Comparison of ENCODE assay signal across 30 cellular contexts in the genomic region with DNA sequence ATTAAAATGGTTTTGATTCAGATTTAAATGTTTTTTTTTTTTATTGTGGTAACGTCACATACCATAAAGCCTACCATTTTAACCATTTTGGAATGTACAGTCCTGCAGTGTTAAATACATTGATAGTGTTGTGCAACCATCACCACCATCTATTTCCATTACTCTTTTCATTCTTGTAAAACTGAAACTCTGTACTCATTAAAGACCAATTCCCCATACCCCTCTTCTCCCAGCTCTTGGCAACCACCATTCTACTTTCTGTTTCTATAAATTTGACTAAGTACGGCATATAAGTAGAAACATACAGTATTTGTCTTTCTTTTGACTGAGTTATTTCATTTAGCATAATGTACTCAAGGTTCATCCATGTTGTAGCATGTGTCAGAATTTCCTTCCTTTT.
DNase-seq lines count a peak whose midpoint lies in the region; ATAC-seq and TF ChIP-seq lines count a peak whose summit lies in the region.
"Had no signal": no experiment of that assay in that cellular context is flagged by ENCODE, and none has a peak within 500 bp of the region (broad histone marks: within the 10 kb centered on the region; RNA-seq: fewer than 3 reads in every experiment).

No MANE protein-coding gene starts in this region.

- no peak overlapping the region for H3K18ac ChIP-seq in IMR-90 (ENCODE audit: low read depth, low read length)

- CTCF ChIA-PET in IMR-90 (lab: Yijun Ruan, JAX), result no interaction called here

- no peaks in the 10 kb centered on the region for H4K20me1 ChIP-seq in IMR-90 (ENCODE audit: insufficient read depth, low read length)

- no peaks in the 10 kb centered on the region for H3K27me3 ChIP-seq in IMR-90 (ENCODE audit: control insufficient read depth, insufficient read depth, low read length)
- no peaks in the 10 kb centered on the region for H3K27me3 ChIP-seq in thyroid gland
- H3K27me3 ChIP-seq: BE2C, hepatocyte, MG63, ovary, upper lobe of left lung had no signal

- H3K56ac ChIP-seq in IMR-90 (ENCODE audit: extremely low read depth, insufficient read depth, low read length), result no peak overlapping the region

- H4K8ac ChIP-seq in IMR-90 (ENCODE audit: low read depth in 2 of 2, low read length in 2 of 2), result no peak overlapping the region

- H3K4me3 ChIP-seq in GM12865 (ENCODE audit: low read depth, low read length) (no peak overlapping the region), IMR-90 (ENCODE audit: insufficient read depth, low read depth, low read length) (no peak overlapping the region), thyroid gland (replicated peaks in 1 of 3) (no peak overlapping the region)
- H3K4me3 ChIP-seq: GM23248, hepatocyte, lung, MG63, mucosa of descending colon, ovary, SK-N-MC, smooth muscle cell, upper lobe of left lung had no signal

- WGBS in IMR-90 (ENCODE audit: extremely low coverage in 2 of 2, insufficient read length in 1 of 2), 2 experiments, result no CpG with 5 or more reads among the region's 2 CpGs
- WGBS in thyroid gland, 2 donors, result 97 to 99% methylated on average over 2 of the region's 2 CpGs

- no peak overlapping the region for H3K4me3 Mint-ChIP-seq in type B pancreatic cell
- H3K4me3 Mint-ChIP-seq: activated CD4-positive, alpha-beta memory T cell treated with anti-CD3 and anti-CD28 coated beads, Interleukin-2, amount 10 ng/mL, durations not matched to agents 7 days and 5 days; central memory CD8-positive, alpha-beta T cell; dendritic cell treated with granulocyte-macrophage colony-stimulating factor and Interleukin-4, amounts not matched to agents 40 ng/mL and 50 ng/mL, for 4 days; HFFc6; nephron progenitor cell had no signal

- no peak overlapping the region for H3K14ac ChIP-seq in IMR-90 (replicated peaks; ENCODE audit: low read depth, low read length)

- H3K9me1 ChIP-seq in IMR-90 (ENCODE audit: insufficient read depth, low read length), result no peaks in the 10 kb centered on the region

- no peak overlapping the region for H3K27ac Mint-ChIP-seq in type B pancreatic cell
- H3K27ac Mint-ChIP-seq: activated CD4-positive, alpha-beta memory T cell treated with anti-CD3 and anti-CD28 coated beads, Interleukin-2, amount 10 ng/mL, durations not matched to agents 7 days and 5 days; dendritic cell treated with granulocyte-macrophage colony-stimulating factor and Interleukin-4, amounts not matched to agents 40 ng/mL and 50 ng/mL, for 4 days; HFFc6; nephron progenitor cell had no signal

- in situ Hi-C loops in IMR-90 (cut with MboI; ENCODE audit: low sequenced_read_pairs), result no loop called here

- no peak overlapping the region for H2AFZ ChIP-seq in IMR-90 (replicated peaks; ENCODE audit: low read length, poor library complexity)
- H2AFZ ChIP-seq: GM23248, hepatocyte had no signal

- TF ChIP-seq CTCF in GM12865 (IDR thresholded peaks at IDR 0.05; ENCODE audit: insufficient read depth, low read depth, low read length, missing control alignments), result no peak
- TF ChIP-seq CTCF in IMR-90 (conservative IDR thresholded peaks at IDR 0.05; ENCODE audit: low read depth, low read length), result no peak
- no peak for TF ChIP-seq CTCF in thyroid gland (IDR thresholded peaks at IDR 0.05)
- TF ChIP-seq CTCF in type B pancreatic cell (conservative IDR thresholded peaks at IDR 0.05), result no peak

- H3K4me1 ChIP-seq in IMR-90 (ENCODE audit: control insufficient read depth, insufficient read depth, low read length) (no peaks in the 10 kb centered on the region), thyroid gland (no peaks in the 10 kb centered on the region)
- H3K4me1 ChIP-seq: upper lobe of left lung had no signal

- H3K36me3 ChIP-seq in IMR-90 (ENCODE audit: control insufficient read depth, insufficient read depth, low read length) (no peaks in the 10 kb centered on the region), thyroid gland (no peaks in the 10 kb centered on the region)
- H3K36me3 ChIP-seq: BE2C, MG63, ovary, upper lobe of left lung had no signal

- no peaks in the 10 kb centered on the region for H3K4me1 Mint-ChIP-seq in type B pancreatic cell (ENCODE audit: unreplicated experiment)
- H3K4me1 Mint-ChIP-seq: nephron progenitor cell had no signal

- H2BK20ac ChIP-seq in IMR-90 (ENCODE audit: low read depth, low read length), result no peak overlapping the region

- H3K4ac ChIP-seq in IMR-90 (ENCODE audit: low read depth, low read length), result no peak overlapping the region

- intact Hi-C loops in IMR-90 (cut with micrococcal nuclease) (loop anchor here (10.0 kb wide), 1 partner anchor 666 kb away; no protein-coding TSS in a partner anchor), thyroid gland (cut with DNase I) (no loop called here)

- H2BK120ac ChIP-seq in IMR-90 (ENCODE audit: low read depth, low read length), result no peak overlapping the region

- H3K4me2 ChIP-seq in IMR-90 (ENCODE audit: low read depth, low read length), result no peak overlapping the region
- H3K4me2 ChIP-seq: hepatocyte, smooth muscle cell had no signal

- H3K27ac ChIP-seq in IMR-90 (ENCODE audit: insufficient read depth, low read length) (no peak overlapping the region), thyroid gland (no peak overlapping the region)
- H3K27ac ChIP-seq: GM23248, hepatocyte, ovary, SK-N-MC, upper lobe of left lung had no signal

- H3K36me3 Mint-ChIP-seq in type B pancreatic cell, result peaks cover 30% of the 10 kb centered on the region

- H2AK9ac ChIP-seq in IMR-90 (replicated peaks; ENCODE audit: low read depth, low read length, poor library complexity), result no peak overlapping the region

- dilution Hi-C loops in IMR-90 (cut with HindIII; ENCODE audit: low sequenced_read_pairs, unreplicated experiment), result no loop called here

- ATAC-seq in GM18858 (IDR thresholded peaks at IDR 0.05; ENCODE audit: unreplicated experiment) (peak; percentile 60), GM21529 (IDR thresholded peaks at IDR 0.05; ENCODE audit: unreplicated experiment) (peak; percentile 63), IMR-90 (ENCODE audit: low read depth) (no peak)
- ATAC-seq: activated CD4-positive, CD25-positive, alpha-beta regulatory T cell treated with anti-CD3 and anti-CD28 coated beads, Interleukin-2, amount 50 U/mL, for 24 hours; mucosa of descending colon had no signal

- DNase-seq in GM12865 (ENCODE audit: low read depth), result peak; percentile 18
- DNase-seq in IMR-90, result no peak
- DNase-seq in thyroid gland, result no peak
- no peak for DNase-seq in type B pancreatic cell (ENCODE audit: extremely low spot score, unreplicated experiment)
- DNase-seq in activated T-cell treated with anti-CD3 and anti-CD28 coated beads for 4 hours, result no peak
- no peak for DNase-seq in NAMALWA (ENCODE audit: low spot score)
- DNase-seq: activated CD4-positive, alpha-beta memory T cell treated with anti-CD3 and anti-CD28 coated beads, Interleukin-2, amount 10 ng/mL, durations not matched to agents 7 days and 5 days; activated effector memory CD4-positive, alpha-beta T cell treated with Interleukin-2 at 50 U/mL for 16 hours; BE2C; GM23248; HFFc6; KG1; MG63; mucosa of descending colon; NCI-H1436 treated with DMSO at 0.1 percent for 48 hours; nephron progenitor cell; OCI-M1; ovary; stimulated activated CD4-positive, alpha-beta T cell treated with anti-CD3 and anti-CD28 coated beads, Interleukin-1b, Interleukin-23, amount 100 ng/mL, for 48 hours; stimulated activated CD8-positive, alpha-beta memory T cell treated with anti-CD3 and anti-CD28 coated beads, Interleukin-4, amount 100 ng/mL, for 48 hours; upper lobe of left lung had no signal

- H3K9ac ChIP-seq in IMR-90 (ENCODE audit: low read depth, low read length), result no peak overlapping the region
- H3K9ac ChIP-seq: GM23248 had no signal

- no peaks in the 10 kb centered on the region for H3K27me3 Mint-ChIP-seq in type B pancreatic cell
- H3K27me3 Mint-ChIP-seq: activated CD4-positive, alpha-beta memory T cell treated with anti-CD3 and anti-CD28 coated beads, Interleukin-2, amount 10 ng/mL, durations not matched to agents 7 days and 5 days; central memory CD8-positive, alpha-beta T cell; dendritic cell treated with granulocyte-macrophage colony-stimulating factor and Interleukin-4, amounts not matched to agents 40 ng/mL and 50 ng/mL, for 4 days had no signal

- H3K9me3 Mint-ChIP-seq in type B pancreatic cell, result peaks cover 8% of the 10 kb centered on the region

- POLR2A ChIA-PET in IMR-90 (lab: Charles Lee; ENCODE audit: unreplicated experiment), result no interaction called here

- 0 out of 2 replicates have a peak, but pooled peaks cover 1% of the 10 kb centered on the region for H3K9me3 ChIP-seq in IMR-90 (ENCODE audit: control insufficient read depth, insufficient read depth, low read length)
- H3K9me3 ChIP-seq in thyroid gland, result no peaks in the 10 kb centered on the region
- H3K9me3 ChIP-seq: ovary had no signal

- no peak overlapping the region for H2AK5ac ChIP-seq in IMR-90 (ENCODE audit: low read depth, low read length)

- H4K5ac ChIP-seq in IMR-90 (ENCODE audit: low read depth, low read length), result no peak overlapping the region

- H2BK15ac ChIP-seq in IMR-90 (ENCODE audit: low read depth, low read length), result no peak overlapping the region

- no peak overlapping the region for H2BK5ac ChIP-seq in IMR-90 (ENCODE audit: low read depth, low read length, poor library complexity, severe bottlenecking)

- no peak overlapping the region for H3K23ac ChIP-seq in IMR-90 (ENCODE audit: low read depth, low read length)

- no peak overlapping the region for H4K91ac ChIP-seq in IMR-90 (ENCODE audit: insufficient read depth, low read depth, low read length)

- peaks cover 7 to 11% of the 10 kb centered on the region in 2 experiments; a peak in 2 of 4 replicates for H3K79me1 ChIP-seq in IMR-90 (ENCODE audit: low read depth in 1 of 2, low read length in 2 of 2)

- no peak for TF ChIP-seq RAD21 in IMR-90 (IDR thresholded peaks at IDR 0.05; ENCODE audit: low read length)

- BruUV-seq in IMR-90 (replicated peaks; lab: Mats Ljungman, UMichigan), result no TSS peak

- TF ChIP-seq POLR2A in IMR-90 (IDR thresholded peaks at IDR 0.05; ENCODE audit: low read depth, low read length) (no peak), thyroid gland (IDR thresholded peaks at IDR 0.05) (no peak)

TF ChIP-seq in IMR-90, 13 proteins besides CTCF, POLR2A, EP300 and RAD21 (continues in another document):
- TF ChIP-seq FOS (IDR thresholded peaks at IDR 0.05; ENCODE audit: low read depth, low read length) (no peak), RCOR1 (IDR thresholded peaks at IDR 0.05; ENCODE audit: insufficient replicate concordance, low read length) (no peak), BHLHE40 (IDR thresholded peaks at IDR 0.05; ENCODE audit: low read depth, low read length) (no peak), NFE2L2 (IDR thresholded peaks at IDR 0.05; ENCODE audit: low read depth, low read length) (no peak), RFX5 (IDR thresholded peaks at IDR 0.05; ENCODE audit: low read depth, low read length) (no peak), CEBPB (IDR thresholded peaks at IDR 0.05; ENCODE audit: low read depth, low read length) (0 out of 2 replicates have a peak, but pooled peaks have one; percentile 35)
